1 cellular context compared by ENCODE assay signal in the genomic region with DNA sequence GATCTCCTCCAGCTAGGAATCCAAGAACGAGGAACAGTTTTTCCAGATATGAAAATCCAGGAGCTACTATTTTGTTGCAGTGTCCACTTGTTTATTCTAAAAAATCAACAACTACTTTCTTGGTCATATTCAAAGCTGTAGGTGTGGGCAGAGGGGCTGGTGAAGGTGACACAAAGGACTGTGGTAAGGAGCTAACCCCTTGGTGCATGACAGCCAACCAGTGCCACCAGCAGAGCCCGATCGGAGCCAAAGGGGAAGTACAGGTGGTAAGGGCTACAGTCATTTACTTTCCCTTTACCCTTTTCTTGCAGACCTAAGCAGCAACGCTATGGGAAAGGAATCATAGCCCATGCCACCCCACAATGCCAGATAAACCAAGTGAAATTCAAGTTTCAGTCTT.
TF ChIP-seq lines count a peak whose summit lies in the region.

No MANE protein-coding gene starts in this region.

TF ChIP-seq in WTC11, 78 proteins besides CTCF, POLR2A, EP300 and RAD21 (continued from another document):
- TF ChIP-seq, protein P1, sequence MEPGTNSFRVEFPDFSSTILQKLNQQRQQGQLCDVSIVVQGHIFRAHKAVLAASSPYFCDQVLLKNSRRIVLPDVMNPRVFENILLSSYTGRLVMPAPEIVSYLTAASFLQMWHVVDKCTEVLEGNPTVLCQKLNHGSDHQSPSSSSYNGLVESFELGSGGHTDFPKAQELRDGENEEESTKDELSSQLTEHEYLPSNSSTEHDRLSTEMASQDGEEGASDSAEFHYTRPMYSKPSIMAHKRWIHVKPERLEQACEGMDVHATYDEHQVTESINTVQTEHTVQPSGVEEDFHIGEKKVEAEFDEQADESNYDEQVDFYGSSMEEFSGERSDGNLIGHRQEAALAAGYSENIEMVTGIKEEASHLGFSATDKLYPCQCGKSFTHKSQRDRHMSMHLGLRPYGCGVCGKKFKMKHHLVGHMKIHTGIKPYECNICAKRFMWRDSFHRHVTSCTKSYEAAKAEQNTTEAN (CRISPR knock-in tag; IDR thresholded peaks at IDR 0.05), result no peak
- TF ChIP-seq SP1 (CRISPR knock-in tag; conservative IDR thresholded peaks at IDR 0.05) (no peak), JUN (CRISPR knock-in tag; IDR thresholded peaks at IDR 0.05) (no peak)
- TF ChIP-seq, protein P2, sequence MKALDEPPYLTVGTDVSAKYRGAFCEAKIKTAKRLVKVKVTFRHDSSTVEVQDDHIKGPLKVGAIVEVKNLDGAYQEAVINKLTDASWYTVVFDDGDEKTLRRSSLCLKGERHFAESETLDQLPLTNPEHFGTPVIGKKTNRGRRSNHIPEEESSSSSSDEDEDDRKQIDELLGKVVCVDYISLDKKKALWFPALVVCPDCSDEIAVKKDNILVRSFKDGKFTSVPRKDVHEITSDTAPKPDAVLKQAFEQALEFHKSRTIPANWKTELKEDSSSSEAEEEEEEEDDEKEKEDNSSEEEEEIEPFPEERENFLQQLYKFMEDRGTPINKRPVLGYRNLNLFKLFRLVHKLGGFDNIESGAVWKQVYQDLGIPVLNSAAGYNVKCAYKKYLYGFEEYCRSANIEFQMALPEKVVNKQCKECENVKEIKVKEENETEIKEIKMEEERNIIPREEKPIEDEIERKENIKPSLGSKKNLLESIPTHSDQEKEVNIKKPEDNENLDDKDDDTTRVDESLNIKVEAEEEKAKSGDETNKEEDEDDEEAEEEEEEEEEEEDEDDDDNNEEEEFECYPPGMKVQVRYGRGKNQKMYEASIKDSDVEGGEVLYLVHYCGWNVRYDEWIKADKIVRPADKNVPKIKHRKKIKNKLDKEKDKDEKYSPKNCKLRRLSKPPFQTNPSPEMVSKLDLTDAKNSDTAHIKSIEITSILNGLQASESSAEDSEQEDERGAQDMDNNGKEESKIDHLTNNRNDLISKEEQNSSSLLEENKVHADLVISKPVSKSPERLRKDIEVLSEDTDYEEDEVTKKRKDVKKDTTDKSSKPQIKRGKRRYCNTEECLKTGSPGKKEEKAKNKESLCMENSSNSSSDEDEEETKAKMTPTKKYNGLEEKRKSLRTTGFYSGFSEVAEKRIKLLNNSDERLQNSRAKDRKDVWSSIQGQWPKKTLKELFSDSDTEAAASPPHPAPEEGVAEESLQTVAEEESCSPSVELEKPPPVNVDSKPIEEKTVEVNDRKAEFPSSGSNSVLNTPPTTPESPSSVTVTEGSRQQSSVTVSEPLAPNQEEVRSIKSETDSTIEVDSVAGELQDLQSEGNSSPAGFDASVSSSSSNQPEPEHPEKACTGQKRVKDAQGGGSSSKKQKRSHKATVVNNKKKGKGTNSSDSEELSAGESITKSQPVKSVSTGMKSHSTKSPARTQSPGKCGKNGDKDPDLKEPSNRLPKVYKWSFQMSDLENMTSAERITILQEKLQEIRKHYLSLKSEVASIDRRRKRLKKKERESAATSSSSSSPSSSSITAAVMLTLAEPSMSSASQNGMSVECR (CRISPR knock-in tag; IDR thresholded peaks at IDR 0.05; ENCODE audit: borderline replicate concordance), result no peak
TF ChIP-seq in WTC11: peak in this region for 0.
